In genomic region chrX:45621356-45622041, GRCh38 we compare ENCODE assay signal across 9 cellular contexts.
DNase-seq lines count a peak whose midpoint lies in the region; ATAC-seq, FAIRE-seq and TF ChIP-seq lines count a peak whose summit lies in the region.
"Had no signal": no experiment of that assay in that cellular context is flagged by ENCODE, and none has a peak within 500 bp of the region (broad histone marks: within the 10 kb centered on the region; RNA-seq: fewer than 3 reads in every experiment).

No MANE protein-coding gene starts in this region.

- no peak overlapping the region for H3K4me3 Mint-ChIP-seq in activated T-cell treated with anti-CD3 and anti-CD28 coated beads, Interleukin-2, amount 50 U/mL, for 4 hours

- no peak for TF ChIP-seq CTCF in AG04449 (IDR thresholded peaks at IDR 0.05; ENCODE audit: insufficient read depth, low read length, missing control alignments)

- H3K4me1 Mint-ChIP-seq in activated T-cell treated with anti-CD3 and anti-CD28 coated beads, Interleukin-2, amount 50 U/mL, for 4 hours (ENCODE audit: low read depth): peaks cover 15% of the 10 kb centered on the region

- H3K4me3 ChIP-seq in AG04449 (ENCODE audit: low read depth, low read length): no peak overlapping the region

- ATAC-seq in GM21423 (IDR thresholded peaks at IDR 0.05; ENCODE audit: unreplicated experiment) (peak; percentile 40), HG03280 (IDR thresholded peaks at IDR 0.05; ENCODE audit: unreplicated experiment) (no peak)
- peak; percentile 76 to 86 for ATAC-seq in activated T-cell treated with anti-CD3 and anti-CD28 coated beads, Interleukin-2, amount 50 U/mL, for 4 hours

- H3K27me3 Mint-ChIP-seq in activated T-cell treated with anti-CD3 and anti-CD28 coated beads, Interleukin-2, amount 50 U/mL, for 4 hours (ENCODE audit: low read depth): no peaks in the 10 kb centered on the region

- FAIRE-seq in H54 (lab: Jason Lieb, UNC): no peak

- TF ChIP-seq POLR2A in H54 (IDR thresholded peaks at IDR 0.05; ENCODE audit: low read depth, low read length): no peak

- H3K9me3 Mint-ChIP-seq in activated T-cell treated with anti-CD3 and anti-CD28 coated beads, Interleukin-2, amount 50 U/mL, for 4 hours: peaks cover 7% of the 10 kb centered on the region

- peak; percentile 24 for DNase-seq in AG04449 (ENCODE audit: low read depth, low spot score)
- no peak for DNase-seq in activated T-cell treated with anti-CD3 and anti-CD28 coated beads, Interleukin-2, amount 50 U/mL, for 4 hours
- DNase-seq in glomerular endothelial cell (ENCODE audit: extremely low read depth, low read depth, low spot score): peak; percentile 31
- DNase-seq in H54 (ENCODE audit: insufficient read length, low spot score): no peak
- no peak for DNase-seq in central memory CD4-positive, alpha-beta T cell
- DNase-seq in middle frontal gyrus (ENCODE audit: extremely low spot score, low spot score): no peak
- DNase-seq: DMS53 had no signal

- CTCF ChIA-PET in AG04449 (lab: Yijun Ruan, JAX): interaction anchor here (1.6 kb wide), 1 partner anchor 299 kb away, joined by 4 read pairs; no protein-coding TSS in a partner anchor

- POLR2A ChIA-PET in AG04449 (lab: Yijun Ruan, JAX): interaction anchor here (0.5 to 3.0 kb wide), 4 partner anchors 47 to 143 kb away, joined by 3 to 22 read pairs (median 14); no protein-coding TSS in a partner anchor

- no peaks in the 10 kb centered on the region for H3K36me3 Mint-ChIP-seq in activated T-cell treated with anti-CD3 and anti-CD28 coated beads, Interleukin-2, amount 50 U/mL, for 4 hours (ENCODE audit: insufficient read depth)

Comparison
In these comparisons a context has a peak if more than half of its experiments do, and no peak if none do; other contexts are left out.
1. DNase-seq: peak in AG04449 (single experiment) and glomerular endothelial cell (single experiment); none in activated T-cell treated with anti-CD3 and anti-CD28 coated beads, Interleukin-2, amount 50 U/mL, for 4 hours (single experiment), H54 (single experiment), central memory CD4-positive, alpha-beta T cell (single experiment) and middle frontal gyrus (single experiment).